Comparison of ENCODE assay signal across 21 cellular contexts in the genomic region with DNA sequence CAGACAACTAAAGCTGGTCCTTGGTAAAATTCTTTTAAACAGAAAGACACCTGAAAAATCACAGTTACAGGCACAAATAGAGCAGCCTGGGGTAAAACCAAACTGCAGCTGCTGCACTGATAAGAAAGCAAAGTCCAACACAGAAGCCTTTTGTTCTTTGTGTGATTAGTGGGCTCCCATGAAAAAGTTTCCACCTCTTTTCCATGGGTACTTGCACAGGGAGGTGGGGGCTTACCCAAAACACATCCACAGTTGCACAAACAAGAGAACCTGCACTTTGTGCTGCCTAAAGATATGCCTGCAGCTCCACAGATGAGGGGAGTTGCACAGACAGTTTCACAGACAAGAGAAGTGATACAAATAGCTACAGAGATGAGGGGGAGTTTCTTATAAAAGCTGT.
"Had no signal": no experiment of that assay in that cellular context is flagged by ENCODE, and none has a peak within 500 bp of the region (broad histone marks: within the 10 kb centered on the region; RNA-seq: fewer than 3 reads in every experiment).

No MANE protein-coding gene starts in this region.

- H3K4me1 Mint-ChIP-seq: stimulated activated effector memory CD8-positive, alpha-beta T cell treated with anti-CD3 and anti-CD28 coated beads, Interleukin-12 subunit alpha, Interleukin-12 subunit beta, amount 100 ng/mL, for 72 hours had no signal

- H3K36me3 ChIP-seq: neutrophil, right atrium auricular region, suprapubic skin, tibial artery, upper lobe of right lung, vagina had no signal

- H3K27me3 ChIP-seq: hepatocyte, neutrophil, right atrium auricular region, tibial artery, vagina had no signal

- H3K4me3 ChIP-seq: dorsolateral prefrontal cortex, hepatocyte, right atrium auricular region, suprapubic skin, tibial artery, upper lobe of right lung, vagina had no signal

- ATAC-seq: left cardiac atrium; naive thymus-derived CD4-positive, alpha-beta T cell; stimulated activated naive CD8-positive, alpha-beta T cell treated with anti-CD3 and anti-CD28 coated beads, Interleukin-15, Interleukin-2, amounts not matched to agents 100 U/mL and 50 U/mL, for 24 hours; upper lobe of right lung had no signal

- H3K36me3 Mint-ChIP-seq: naive thymus-derived CD4-positive, alpha-beta T cell; stimulated activated effector memory CD8-positive, alpha-beta T cell treated with anti-CD3 and anti-CD28 coated beads, Interleukin-12 subunit alpha, Interleukin-12 subunit beta, amount 100 ng/mL, for 72 hours had no signal

- H3K27ac ChIP-seq: dorsolateral prefrontal cortex, hepatocyte, neutrophil, right atrium auricular region, suprapubic skin, tibial artery, upper lobe of right lung, vagina had no signal

- H3K4me3 Mint-ChIP-seq: naive thymus-derived CD4-positive, alpha-beta T cell; stimulated activated effector memory CD8-positive, alpha-beta T cell treated with anti-CD3 and anti-CD28 coated beads, Interleukin-12 subunit alpha, Interleukin-12 subunit beta, amount 100 ng/mL, for 72 hours had no signal

- DNase-seq: cortex of kidney; dorsolateral prefrontal cortex; effector CD8-positive, alpha-beta T cell; foreskin melanocyte; head of caudate nucleus; kidney; left cardiac atrium; mesendoderm; naive thymus-derived CD4-positive, alpha-beta T cell; posterior cingulate gyrus; stimulated activated CD4-positive, alpha-beta T cell treated with anti-CD3 and anti-CD28 coated beads, Interleukin-4, amount 100 ng/mL, for 1 hour; stimulated activated CD8-positive, alpha-beta memory T cell treated with anti-CD3 and anti-CD28 coated beads, Interleukin-4, amount 100 ng/mL, for 48 hours; stimulated activated naive CD8-positive, alpha-beta T cell treated with anti-CD3 and anti-CD28 coated beads, Interleukin-15, Interleukin-2, amounts not matched to agents 100 U/mL and 50 U/mL, for 24 hours; tibial artery; upper lobe of right lung had no signal

- H3K27ac Mint-ChIP-seq: naive thymus-derived CD4-positive, alpha-beta T cell; stimulated activated effector memory CD8-positive, alpha-beta T cell treated with anti-CD3 and anti-CD28 coated beads, Interleukin-12 subunit alpha, Interleukin-12 subunit beta, amount 100 ng/mL, for 72 hours had no signal

- H3K9me3 ChIP-seq: neutrophil, suprapubic skin, upper lobe of right lung, vagina had no signal

- H3K4me1 ChIP-seq: right atrium auricular region, suprapubic skin, tibial artery, upper lobe of right lung, vagina had no signal
